ENCODE assay signal across 16 cellular contexts in genomic region chr20:10137533-10137932, GRCh38.
"Had no signal": no experiment of that assay in that cellular context is flagged by ENCODE, and none has a peak within 500 bp of the region (broad histone marks: within the 10 kb centered on the region; RNA-seq: fewer than 3 reads in every experiment).

No MANE protein-coding gene starts in this region.

- H3K4me3 ChIP-seq: lung, thyroid gland had no signal

- H3K36me3 ChIP-seq: thyroid gland had no signal

- H3K27me3 ChIP-seq: thyroid gland had no signal

- H3K27ac ChIP-seq: foreskin keratinocyte, thyroid gland had no signal

- DNase-seq: activated CD4-positive, alpha-beta memory T cell treated with anti-CD3 and anti-CD28 coated beads for 36 hours; activated CD4-positive, alpha-beta T cell treated with anti-CD3 and anti-CD28 coated beads for 48 hours; activated naive CD4-positive, alpha-beta T cell treated with Interleukin-2 at 50 U/mL for 16 hours; activated naive CD8-positive, alpha-beta T cell treated with anti-CD3 and anti-CD28 coated beads for 36 hours; activated T-cell treated with anti-CD3 and anti-CD28 coated beads, Interleukin-2, amount 50 U/mL, for 48 hours; amniotic stem cell; cortex of kidney; foreskin keratinocyte; hippocampal formation; naive thymus-derived CD4-positive, alpha-beta T cell; occipital lobe; posterior cingulate gyrus; stimulated activated CD4-positive, alpha-beta T cell treated with anti-CD3 and anti-CD28 coated beads, Interleukin-4, amount 100 ng/mL, for 4 hours; stimulated activated naive CD8-positive, alpha-beta T cell treated with anti-CD3 and anti-CD28 coated beads, Interleukin-15, Interleukin-2, amounts not matched to agents 100 U/mL and 50 U/mL, for 24 hours; thyroid gland had no signal

- ATAC-seq: naive thymus-derived CD4-positive, alpha-beta T cell; stimulated activated naive CD8-positive, alpha-beta T cell treated with anti-CD3 and anti-CD28 coated beads, Interleukin-15, Interleukin-2, amounts not matched to agents 100 U/mL and 50 U/mL, for 24 hours had no signal

- H3K9me3 ChIP-seq: thyroid gland had no signal

- H3K4me1 ChIP-seq: foreskin keratinocyte, thyroid gland had no signal
